ENCODE assay signal across 11 cellular contexts in genomic region chr2:72399879-72400278, GRCh38.
"Had no signal": no experiment of that assay in that cellular context is flagged by ENCODE, and none has a peak within 500 bp of the region (broad histone marks: within the 10 kb centered on the region; RNA-seq: fewer than 3 reads in every experiment).

No MANE protein-coding gene starts in this region.

- H3K36me3 ChIP-seq: HAP-1 had no signal

- H3K9me3 ChIP-seq: HAP-1 had no signal

- H3K27ac Mint-ChIP-seq: GM23338, H9, HFFc6 had no signal

- H3K4me3 ChIP-seq: GM23248, GM23338, HAP-1 had no signal

- H3K27ac ChIP-seq: GM23248 had no signal

- DNase-seq: GM23248, GOT3, H7, H9, HCEC 1CT, HFFc6 had no signal

- H3K4me2 ChIP-seq: GM23338 had no signal

- H3K4me1 Mint-ChIP-seq: H9 had no signal

- H2AFZ ChIP-seq: GM23248, GM23338 had no signal

- ATAC-seq: GM23338, HCT116 had no signal

- FAIRE-seq: H1, H54 had no signal

- H3K9ac ChIP-seq: GM23248 had no signal

- H3K4me3 Mint-ChIP-seq: GM23338, H9, HFFc6 had no signal
